In the genomic region with DNA sequence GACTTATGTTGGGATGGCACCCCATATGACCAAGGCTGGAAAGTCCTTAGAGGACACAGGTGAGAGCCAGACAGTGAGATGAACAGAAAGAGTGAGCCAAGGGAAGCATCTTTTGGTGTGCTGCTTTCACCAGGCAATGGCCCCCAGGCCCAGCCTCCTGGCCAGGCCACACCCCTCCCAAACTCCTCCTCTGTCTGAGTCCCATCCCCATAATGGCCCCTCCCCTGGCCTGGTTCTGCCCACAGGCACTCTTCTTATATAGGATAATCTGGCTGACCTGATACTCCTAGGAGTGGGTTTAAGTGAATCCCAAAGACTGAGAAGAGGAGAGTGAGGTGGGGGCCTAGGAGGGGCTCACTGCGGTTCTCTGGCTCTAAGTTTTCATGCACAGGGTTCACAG, we compare ENCODE assay signal across 29 cellular contexts.
DNase-seq lines count a peak whose midpoint lies in the region; ATAC-seq and TF ChIP-seq lines count a peak whose summit lies in the region.
"Had no signal": no experiment of that assay in that cellular context is flagged by ENCODE, and none has a peak within 500 bp of the region (broad histone marks: within the 10 kb centered on the region; RNA-seq: fewer than 3 reads in every experiment).

No MANE protein-coding gene starts in this region.

- TF ChIP-seq POLR2A in HCT116 (IDR thresholded peaks at IDR 0.05; ENCODE audit: borderline replicate concordance, extremely low read depth, insufficient read depth, insufficient read length) = no peak
- TF ChIP-seq POLR2A in prostate gland (IDR thresholded peaks at IDR 0.05) = no peak

- POLR2A ChIA-PET in HCT116 (lab: Charles Lee) = no interaction called here

- peak; percentile 53 for DNase-seq in DMS 273 (lab: John Stamatoyannopoulos, UW; ENCODE audit: unreplicated experiment)
- no peak for DNase-seq in DMS 273 treated with DMSO at 0.1 percent for 48 hours (lab: John Stamatoyannopoulos, UW)
- DNase-seq in HCT116 (ENCODE audit: low read depth, low spot score) = no peak
- peak; percentile 41 for DNase-seq in mesendoderm
- DNase-seq in activated CD8-positive, alpha-beta memory T cell treated with anti-CD3 and anti-CD28 coated beads for 24 hours = no peak
- no peak for DNase-seq in prostate gland (ENCODE audit: low spot score)
- DNase-seq in GM10266 (ENCODE audit: extremely low spot score) = no peak
- DNase-seq: activated B cell treated with CpG ODN at 0.5 μM for 24 hours; activated CD4-positive, alpha-beta T cell treated with anti-CD3 and anti-CD28 coated beads, Interleukin-2, amount 50 U/mL, for 4 hours; activated CD8-positive, alpha-beta memory T cell treated with anti-CD3 and anti-CD28 coated beads, Interleukin-2, amount 50 U/mL, for 4 hours; anterior cingulate cortex; Calu3; cortex of kidney; esophagus squamous epithelium; foreskin melanocyte; immature natural killer cell; left colon; NCI-H1048; NCI-H1930; NK-92 treated with Interleukin-12 subunit alpha and Interleukin-12 subunit beta, amount 100 ng/mL, for 24 hours; PC-9; stimulated activated CD4-positive, alpha-beta T cell treated with anti-CD3 and anti-CD28 coated beads, Interleukin-15, amount 100 ng/mL, for 24 hours; stimulated activated naive CD4-positive, alpha-beta T cell treated with Interleukin-2 at 50 U/mL for 16 hours; T1000 had no signal

- no peak overlapping the region for H3K27ac ChIP-seq in HCT116 (ENCODE audit: low read depth, low read length)
- no peak overlapping the region for H3K27ac ChIP-seq in mesendoderm (ENCODE audit: low read depth, low read length)
- H3K27ac ChIP-seq in prostate gland = no peak overlapping the region
- H3K27ac ChIP-seq: 22Rv1, esophagus squamous epithelium, PC-9, vagina had no signal

- no peak overlapping the region for H4K8ac ChIP-seq in mesendoderm (ENCODE audit: low read depth, low read length)

- H3K9me2 ChIP-seq in HCT116 (ENCODE audit: insufficient read depth) = no peaks in the 10 kb centered on the region

- H2BK15ac ChIP-seq in mesendoderm (replicated peaks; ENCODE audit: low read depth) = no peak overlapping the region

- no peak overlapping the region for H2BK120ac ChIP-seq in mesendoderm (ENCODE audit: low read depth, low read length)

- no peak overlapping the region for H4K5ac ChIP-seq in mesendoderm (ENCODE audit: low read length)

- no peak overlapping the region for H3K18ac ChIP-seq in mesendoderm (ENCODE audit: low read length)

- CTCF ChIA-PET in HCT116 (lab: Charles Lee) = no interaction called here

- H3K27me3 ChIP-seq in HCT116 (ENCODE audit: insufficient read depth, low read length) (no peaks in the 10 kb centered on the region; the same call in 1 of the 2 replicates), mesendoderm (ENCODE audit: insufficient read depth, low read length, poor library complexity) (no peaks in the 10 kb centered on the region), prostate gland (replicated peaks; ENCODE audit: insufficient read depth) (no peaks in the 10 kb centered on the region)
- H3K27me3 ChIP-seq: vagina had no signal

- H4K20me1 ChIP-seq in HCT116 (ENCODE audit: insufficient read depth) = no peaks in the 10 kb centered on the region

- no peaks in the 10 kb centered on the region for H3K9me3 ChIP-seq in HCT116 (ENCODE audit: control insufficient read depth in 1 of 2, insufficient read depth in 1 of 2, low read depth in 1 of 2, low read length in 2 of 2)
- H3K9me3 ChIP-seq in prostate gland = no peaks in the 10 kb centered on the region
- H3K9me3 ChIP-seq: esophagus squamous epithelium, vagina had no signal

- H3K79me1 ChIP-seq in mesendoderm (ENCODE audit: low read length) = no peaks in the 10 kb centered on the region

- H3K4me3 ChIP-seq in HCT116 (replicated peaks in 1 of 2; ENCODE audit: low read depth in 1 of 2, low read length in 2 of 2) (no peak overlapping the region), mesendoderm (ENCODE audit: low read length) (no peak overlapping the region), prostate gland (no peak overlapping the region)
- H3K4me3 ChIP-seq: esophagus squamous epithelium, PC-9, vagina had no signal

- H3K4me2 ChIP-seq in HCT116 (ENCODE audit: low read length) (no peak overlapping the region), mesendoderm (ENCODE audit: low read length) (no peak overlapping the region)
- H3K4me2 ChIP-seq: PC-9 had no signal

- RAD21 ChIA-PET in HCT116 (lab: Charles Lee; ENCODE audit: low non-redundant PET in 1 of 2, low total read pairs in 2 of 2, uncharacterized antibody in 2 of 2, unreplicated experiment in 2 of 2) = no interaction called here

- H2AFZ ChIP-seq in HCT116 (ENCODE audit: low read depth, low read length, poor library complexity, severe bottlenecking) = no peak overlapping the region
- H2AFZ ChIP-seq: PC-9 had no signal

- H3K4me1 ChIP-seq in HCT116 (ENCODE audit: control insufficient read depth in 1 of 2, insufficient read depth in 2 of 2, low read length in 2 of 2) (no peaks in the 10 kb centered on the region), mesendoderm (ENCODE audit: control insufficient read depth, low read depth, low read length) (peaks cover 4% of the 10 kb centered on the region), prostate gland (replicated peaks) (no peaks in the 10 kb centered on the region)
- H3K4me1 ChIP-seq: esophagus squamous epithelium, vagina had no signal

- intact Hi-C loops in HCT116 (cut with micrococcal nuclease) (no loop called here), prostate gland (cut with DNase I) (no loop called here)

- no TSS peak for BruUV-seq in HCT116 (replicated peaks; lab: Mats Ljungman, UMichigan)

- TF ChIP-seq CTCF in HCT116 (IDR thresholded peaks at IDR 0.05 in 2 of 3, conservative IDR thresholded peaks at IDR 0.05 in 1 of 3; ENCODE audit: borderline replicate concordance in 1 of 3, insufficient read depth in 1 of 3, low read depth in 2 of 3, low read length in 2 of 3) = no peak
- TF ChIP-seq CTCF in prostate gland (IDR thresholded peaks at IDR 0.05) = no peak
- no peak for TF ChIP-seq CTCF in GM10266 (IDR thresholded peaks at IDR 0.05; ENCODE audit: control insufficient read depth, insufficient read depth, low read depth, missing control alignments)

- H2AK5ac ChIP-seq in mesendoderm (ENCODE audit: low read length) = no peak overlapping the region

- no peak overlapping the region for H3K23ac ChIP-seq in mesendoderm (ENCODE audit: low read length)

- H3K79me2 ChIP-seq in HCT116 (ENCODE audit: insufficient read depth, low read length) (no peaks in the 10 kb centered on the region), mesendoderm (ENCODE audit: control insufficient read depth, insufficient read depth, low read length) (no peaks in the 10 kb centered on the region)

- no peak overlapping the region for H3K56ac ChIP-seq in mesendoderm (ENCODE audit: low read length)

- TF ChIP-seq RAD21 in HCT116 (IDR thresholded peaks at IDR 0.05; ENCODE audit: low read depth) = no peak

- peak; percentile 84 for ATAC-seq in HCT116
- ATAC-seq in SK-N-SH treated with all-trans-retinoic acid at 6 μM for 48 hours = peak; percentile 62
- ATAC-seq: left colon, Right ventricle myocardium inferior, sciatic nerve had no signal

- H2BK5ac ChIP-seq in mesendoderm (ENCODE audit: low read length) = no peak overlapping the region

- no peak overlapping the region for H3K9ac ChIP-seq in HCT116 (ENCODE audit: low read length)
- no peak overlapping the region for H3K9ac ChIP-seq in mesendoderm (ENCODE audit: low read length)

- no peak overlapping the region for H3K4ac ChIP-seq in mesendoderm (ENCODE audit: low read depth, low read length)

- WGBS in mesendoderm (ENCODE audit: extremely low coverage, insufficient coverage, low lambda C conversion rate) = no CpG with 5 or more reads among the region's 1 CpG
- 54% methylated on average over 1 of the region's 1 CpG for WGBS in prostate gland

- H3K36me3 ChIP-seq in HCT116 (ENCODE audit: control insufficient read depth in 1 of 2, insufficient read depth in 2 of 2, low read length in 2 of 2) (no peaks in the 10 kb centered on the region), mesendoderm (ENCODE audit: control insufficient read depth, insufficient read depth, low read length) (no peaks in the 10 kb centered on the region), prostate gland (no peaks in the 10 kb centered on the region)
- H3K36me3 ChIP-seq: esophagus squamous epithelium, vagina had no signal

TF ChIP-seq in HCT116, 20 proteins besides CTCF, POLR2A, EP300 and RAD21 (continues in another document):
- TF ChIP-seq SP1 (IDR thresholded peaks at IDR 0.05; ENCODE audit: low read depth) (no peak), EZH2phosphoT487 (IDR thresholded peaks at IDR 0.05; ENCODE audit: borderline replicate concordance) (no peak), FOSL1 (IDR thresholded peaks at IDR 0.05; ENCODE audit: low read depth) (no peak), CBX3 (IDR thresholded peaks at IDR 0.05; ENCODE audit: low read depth) (no peak), JUND (IDR thresholded peaks at IDR 0.05) (no peak), ELF1 (IDR thresholded peaks at IDR 0.05; ENCODE audit: borderline replicate concordance, low read depth) (no peak), ZNF274 (IDR thresholded peaks at IDR 0.05; ENCODE audit: low read depth, low read length) (no peak), ZFX (IDR thresholded peaks at IDR 0.05) (no peak), YY1 (IDR thresholded peaks at IDR 0.05; ENCODE audit: extremely low read depth, insufficient replicate concordance, low read depth, low read length) (no peak), SRF (IDR thresholded peaks at IDR 0.05; ENCODE audit: low read depth) (no peak)
- TF ChIP-seq, protein P1, sequence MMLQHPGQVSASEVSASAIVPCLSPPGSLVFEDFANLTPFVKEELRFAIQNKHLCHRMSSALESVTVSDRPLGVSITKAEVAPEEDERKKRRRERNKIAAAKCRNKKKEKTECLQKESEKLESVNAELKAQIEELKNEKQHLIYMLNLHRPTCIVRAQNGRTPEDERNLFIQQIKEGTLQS (IDR thresholded peaks at IDR 0.05) = no peak

TF ChIP-seq in SK-N-SH treated with all-trans-retinoic acid at 6 μM for 48 hours, 23 proteins besides CTCF, POLR2A, EP300 and RAD21 (continues in another document):
- no peak for TF ChIP-seq TCF4 (CRISPR knock-in tag; IDR thresholded peaks at IDR 0.05; ENCODE audit: borderline replicate concordance)
- no peak for TF ChIP-seq CSDC2 (CRISPR knock-in tag; IDR thresholded peaks at IDR 0.05)

Comparison
In these comparisons a context has a peak if more than half of its experiments do, and no peak if none do; other contexts are left out.
1. DNase-seq: peak in DMS 273 (single experiment) and mesendoderm (single experiment); none in DMS 273 treated with DMSO at 0.1 percent for 48 hours (single experiment), HCT116 (single experiment), activated CD8-positive, alpha-beta memory T cell treated with anti-CD3 and anti-CD28 coated beads for 24 hours (single experiment), prostate gland (single experiment) and GM10266 (single experiment).